In the genomic region with DNA sequence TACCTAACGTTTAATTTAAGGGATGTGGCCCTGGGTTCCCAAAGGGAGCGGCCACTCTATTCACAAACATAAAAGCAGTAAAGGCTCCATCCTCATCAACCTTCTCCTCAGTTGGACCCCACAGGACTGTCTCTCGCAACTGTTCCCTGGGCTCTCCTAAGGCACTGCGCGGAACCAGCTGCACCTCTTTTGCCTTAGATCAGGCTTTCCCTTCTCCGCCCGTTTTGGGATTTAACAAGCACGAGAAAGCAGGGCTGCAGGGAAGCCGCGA, we compare ENCODE assay signal across 9 cellular contexts. TPM values are rescaled to one million over a fixed set of nuclear protein-coding genes. Genes with fewer than 3 reads are reported as not detected.
DNase-seq lines count a peak whose midpoint lies in the region; ATAC-seq and TF ChIP-seq lines count a peak whose summit lies in the region.
"Had no signal": no experiment of that assay in that cellular context is flagged by ENCODE, and none has a peak within 500 bp of the region (broad histone marks: within the 10 kb centered on the region; RNA-seq: fewer than 3 reads in every experiment).

No MANE protein-coding gene starts in this region.

- H3K36me3 ChIP-seq in muscle layer of colon (ENCODE audit: insufficient read depth, low read length): no peaks in the 10 kb centered on the region

- peak overlapping the region; percentile 88 for H3K27ac ChIP-seq in muscle layer of colon (ENCODE audit: low read depth, low read length)

- no peaks in the 10 kb centered on the region for H3K9me3 ChIP-seq in muscle layer of colon (ENCODE audit: low read length)

- H3K4me3 ChIP-seq in choroid plexus epithelial cell (ENCODE audit: low read depth, low read length): peak overlapping the region; percentile 99
- H3K4me3 ChIP-seq in muscle layer of colon (ENCODE audit: low read depth in 1 of 2, low read length in 2 of 2): peak overlapping the region; percentile 95

- peaks cover 20% of the 10 kb centered on the region for H3K4me1 ChIP-seq in muscle layer of colon (ENCODE audit: insufficient read depth, low read length)

- DNase-seq in G401 (ENCODE audit: low spot score) (peak; percentile 43), M059J (ENCODE audit: low read depth) (peak; percentile 24), choroid plexus epithelial cell (ENCODE audit: low read depth) (peak; percentile 32), ureter (ENCODE audit: low spot score) (no peak), midbrain (lab: John Stamatoyannopoulos, UW) (no peak)

- no peaks in the 10 kb centered on the region for H3K27me3 ChIP-seq in muscle layer of colon (ENCODE audit: control insufficient read depth in 1 of 2, insufficient read depth in 2 of 2, low read length in 2 of 2)

- ATAC-seq in GM19452 (IDR thresholded peaks at IDR 0.05; ENCODE audit: unreplicated experiment) (no peak), GM21381 (IDR thresholded peaks at IDR 0.05; ENCODE audit: unreplicated experiment) (no peak)

- in situ Hi-C loops in G401 (cut with HindIII; ENCODE audit: low sequenced_read_pairs): loop anchor here (10.0 kb wide), 1 partner anchor 143 kb away; no protein-coding TSS in a partner anchor

- peak overlapping the region; percentile 92 for H3K9ac ChIP-seq in muscle layer of colon (ENCODE audit: low read length)

- TF ChIP-seq CTCF in choroid plexus epithelial cell (conservative IDR thresholded peaks at IDR 0.05; ENCODE audit: low read depth, low read length): no peak

RNA-seq across cellular contexts. Expression of gene GTPBP4, which starts 0.7 kb away (rescaled TPM):
- total RNA-seq in G401 (2014; rRNA removed; shearing (Covaris generic)): 79.6 and 88.8 TPM in 2 replicates
- total RNA-seq in M059J (2014; rRNA removed; shearing (Covaris generic)): 11.2 and 20.7 TPM in 2 replicates
- total RNA-seq in ureter: 53.5 TPM

RNA-seq across cellular contexts. Expression of gene IDI2, which starts 38.1 kb away (rescaled TPM):
- not detected in 2 replicates for total RNA-seq in G401 (2014; rRNA removed; shearing (Covaris generic))
- total RNA-seq in M059J (2014; rRNA removed; shearing (Covaris generic)): not detected in 2 replicates
- total RNA-seq in ureter: not detected
- total RNA-seq: T-helper 2 cell treated with Interferon-gamma antibody and Interleukin-4, amounts not matched to agents 100 ng/mL and 5 ng/mL, for 36 hours had no signal

RNA-seq across cellular contexts. Expression of gene LARP4B, which starts 56.1 kb away (rescaled TPM):
- total RNA-seq in G401 (2014; rRNA removed; shearing (Covaris generic)): 15.2 and 24.3 TPM in 2 replicates
- 8.4 and 24.0 TPM in 2 replicates for total RNA-seq in M059J (2014; rRNA removed; shearing (Covaris generic))
- total RNA-seq in ureter: 125 TPM

Comparison
In these comparisons a context has a peak if more than half of its experiments do, and no peak if none do; other contexts are left out.
1. DNase-seq: peak in G401 (single experiment), M059J (single experiment) and choroid plexus epithelial cell (single experiment); none in ureter (single experiment) and midbrain (single experiment).